ENCODE assay signal across 1 cellular context in the genomic region with DNA sequence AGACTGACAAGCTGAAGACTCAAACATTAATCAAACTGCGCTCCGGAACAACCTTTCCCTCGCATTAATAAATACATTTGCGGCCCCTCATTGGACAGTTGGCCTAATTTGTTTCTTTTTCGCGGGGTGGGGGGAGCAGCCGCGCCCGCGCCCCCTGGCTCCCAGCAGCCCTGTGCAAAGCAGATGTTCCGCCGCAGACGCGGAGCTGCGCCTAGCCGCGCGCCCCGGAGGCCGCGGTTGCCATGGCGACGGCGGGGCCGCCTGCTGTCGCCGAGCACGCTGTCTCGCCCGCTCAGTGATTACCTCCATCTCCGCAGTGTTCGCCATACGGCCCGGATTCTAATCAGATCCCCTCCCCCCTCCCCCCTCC.
TF ChIP-seq lines count a peak whose summit lies in the region.

No MANE protein-coding gene starts in this region.

TF ChIP-seq in H1, 55 proteins besides CTCF, POLR2A, EP300 and RAD21:
- no peak for TF ChIP-seq BACH1 (IDR thresholded peaks at IDR 0.05; ENCODE audit: low read length)
- no peak for TF ChIP-seq RXRA (IDR thresholded peaks at IDR 0.05; ENCODE audit: insufficient read depth, low read depth, low read length)
- TF ChIP-seq POLR2AphosphoS5 (IDR thresholded peaks at IDR 0.05; ENCODE audit: low read depth, low read length) = no peak
- TF ChIP-seq, protein P1, sequence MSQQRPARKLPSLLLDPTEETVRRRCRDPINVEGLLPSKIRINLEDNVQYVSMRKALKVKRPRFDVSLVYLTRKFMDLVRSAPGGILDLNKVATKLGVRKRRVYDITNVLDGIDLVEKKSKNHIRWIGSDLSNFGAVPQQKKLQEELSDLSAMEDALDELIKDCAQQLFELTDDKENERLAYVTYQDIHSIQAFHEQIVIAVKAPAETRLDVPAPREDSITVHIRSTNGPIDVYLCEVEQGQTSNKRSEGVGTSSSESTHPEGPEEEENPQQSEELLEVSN (IDR thresholded peaks at IDR 0.05) = peak; percentile 72
- TF ChIP-seq CREB1 (IDR thresholded peaks at IDR 0.05) = peak; percentile 37; the same call in 1 of the 2 replicates
- no peak for TF ChIP-seq RFX5 (IDR thresholded peaks at IDR 0.05; ENCODE audit: borderline replicate concordance, low read depth, low read length)
- TF ChIP-seq SP1 (IDR thresholded peaks at IDR 0.05; ENCODE audit: low read depth, low read length) = no peak
- TF ChIP-seq, protein P2, sequence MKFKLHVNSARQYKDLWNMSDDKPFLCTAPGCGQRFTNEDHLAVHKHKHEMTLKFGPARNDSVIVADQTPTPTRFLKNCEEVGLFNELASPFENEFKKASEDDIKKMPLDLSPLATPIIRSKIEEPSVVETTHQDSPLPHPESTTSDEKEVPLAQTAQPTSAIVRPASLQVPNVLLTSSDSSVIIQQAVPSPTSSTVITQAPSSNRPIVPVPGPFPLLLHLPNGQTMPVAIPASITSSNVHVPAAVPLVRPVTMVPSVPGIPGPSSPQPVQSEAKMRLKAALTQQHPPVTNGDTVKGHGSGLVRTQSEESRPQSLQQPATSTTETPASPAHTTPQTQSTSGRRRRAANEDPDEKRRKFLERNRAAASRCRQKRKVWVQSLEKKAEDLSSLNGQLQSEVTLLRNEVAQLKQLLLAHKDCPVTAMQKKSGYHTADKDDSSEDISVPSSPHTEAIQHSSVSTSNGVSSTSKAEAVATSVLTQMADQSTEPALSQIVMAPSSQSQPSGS (IDR thresholded peaks at IDR 0.05; ENCODE audit: low read length) = peak; percentile 6; the same call in 1 of the 2 replicates
- TF ChIP-seq, protein P3, sequence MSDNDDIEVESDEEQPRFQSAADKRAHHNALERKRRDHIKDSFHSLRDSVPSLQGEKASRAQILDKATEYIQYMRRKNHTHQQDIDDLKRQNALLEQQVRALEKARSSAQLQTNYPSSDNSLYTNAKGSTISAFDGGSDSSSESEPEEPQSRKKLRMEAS (IDR thresholded peaks at IDR 0.05) = peak; percentile 88
- peak in 1 of 2 experiments; percentile 93; a peak in 3 of 4 replicates for TF ChIP-seq SIN3A (conservative IDR thresholded peaks at IDR 0.05 in 1 of 2, IDR thresholded peaks at IDR 0.05 in 1 of 2; ENCODE audit: low read depth in 1 of 2, low read length in 2 of 2)
- TF ChIP-seq HDAC2 (IDR thresholded peaks at IDR 0.05; ENCODE audit: borderline replicate concordance in 1 of 2, low read depth in 2 of 2, low read length in 2 of 2) = peak in 1 of 2 experiments; percentile 81; a peak in 1 of 4 replicates
